Comparison of ENCODE assay signal across 8 cellular contexts in the genomic region with DNA sequence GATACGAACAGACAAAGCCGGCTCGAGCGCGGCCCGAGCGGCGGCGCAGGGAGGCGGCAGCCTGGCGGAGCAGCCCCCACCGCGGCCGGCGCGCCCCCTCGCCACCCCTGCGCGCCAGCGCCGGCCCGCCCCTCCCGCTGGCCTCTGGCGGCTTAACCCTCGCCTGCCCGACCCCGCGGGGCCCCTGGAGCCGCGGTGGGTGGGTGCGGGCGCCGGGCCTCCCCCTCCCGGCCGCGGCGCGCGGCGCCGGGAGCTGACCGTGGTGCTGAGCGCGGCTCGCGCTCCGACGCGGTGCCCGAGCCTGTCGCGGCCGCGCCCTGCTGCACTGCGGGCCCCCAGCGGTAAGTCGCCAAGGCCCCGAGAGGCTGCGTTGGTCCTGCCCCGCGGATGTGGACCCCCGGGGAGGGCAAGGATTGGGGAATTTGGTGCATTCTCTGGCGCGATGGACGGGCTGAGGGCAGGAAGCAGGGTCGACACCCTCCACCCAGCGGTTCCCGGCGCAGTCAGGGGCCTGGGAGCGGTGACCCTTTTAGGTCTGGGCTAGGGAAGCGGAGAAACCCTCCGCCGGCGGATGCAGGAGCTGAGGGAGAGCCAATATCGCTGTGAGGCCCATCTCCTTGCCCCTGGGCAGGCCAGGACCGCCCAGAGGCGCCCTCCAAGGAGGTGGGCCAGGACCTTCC. TPM values are rescaled to one million over a fixed set of nuclear protein-coding genes. Genes with fewer than 3 reads are reported as not detected.
DNase-seq lines count a peak whose midpoint lies in the region; FAIRE-seq and TF ChIP-seq lines count a peak whose summit lies in the region.

No MANE protein-coding gene starts in this region.

- TF ChIP-seq CTCF in 22Rv1 (IDR thresholded peaks at IDR 0.05) (0 out of 2 replicates have a peak, but pooled peaks have one; percentile 8), RWPE1 (conservative IDR thresholded peaks at IDR 0.05; ENCODE audit: low read depth) (no peak), foreskin fibroblast (IDR thresholded peaks at IDR 0.05; ENCODE audit: low read depth, low read length) (no peak), osteoblast (IDR thresholded peaks at IDR 0.05; ENCODE audit: extremely low read depth, low read depth, low read length) (no peak)

- no peak overlapping the region for H3K27ac Mint-ChIP-seq in T-helper 2 cell treated with Interferon-gamma antibody and Interleukin-4, amounts not matched to agents 5 μg/mL and 100 μg/mL, for 36 hours

- no peak for TF ChIP-seq POLR2A in GM12892 (IDR thresholded peaks at IDR 0.05; ENCODE audit: low read depth, low read length)

- no peaks in the 10 kb centered on the region for H3K36me3 ChIP-seq in osteoblast (ENCODE audit: insufficient read depth, low read length)

- H3K9me3 ChIP-seq in osteoblast (ENCODE audit: low read depth, low read length) = no peaks in the 10 kb centered on the region

- no peaks in the 10 kb centered on the region for H3K27me3 ChIP-seq in osteoblast (ENCODE audit: insufficient read depth, low read length)

- no peak overlapping the region for H3K4me2 ChIP-seq in osteoblast (ENCODE audit: insufficient read depth, low read length)

- H3K79me2 ChIP-seq in osteoblast (ENCODE audit: insufficient read depth, low read length) = no peaks in the 10 kb centered on the region

- H3K27ac ChIP-seq in 22Rv1 (peak overlapping the region; percentile 74), RWPE1 (no peak overlapping the region), osteoblast (ENCODE audit: low read depth, low read length) (no peak overlapping the region)

- no peaks in the 10 kb centered on the region for H3K4me1 Mint-ChIP-seq in T-helper 2 cell treated with Interferon-gamma antibody and Interleukin-4, amounts not matched to agents 5 μg/mL and 100 μg/mL, for 36 hours (ENCODE audit: low read depth)

- no peak overlapping the region for H2AFZ ChIP-seq in osteoblast (ENCODE audit: low read length)

- H4K20me1 ChIP-seq in osteoblast (ENCODE audit: insufficient read depth, low read length) = no peaks in the 10 kb centered on the region

- DNase-seq in GM19238 (ENCODE audit: insufficient read length, low spot score) (peak; percentile 30), RWPE1 (ENCODE audit: low spot score) (peak; percentile 60), foreskin fibroblast (peak; percentile 3 to 10), osteoblast (ENCODE audit: insufficient read length, low spot score, missing footprints) (peak; percentile 95), GM12892 (ENCODE audit: insufficient read length) (no peak), epidermal melanocyte (ENCODE audit: insufficient read length, low spot score) (no peak)
- DNase-seq in T-helper 2 cell treated with Interferon-gamma antibody and Interleukin-4, amounts not matched to agents 5 μg/mL and 100 μg/mL, for 36 hours (ENCODE audit: low spot score) = no peak

- H3K4me3 ChIP-seq in foreskin fibroblast (ENCODE audit: low read depth in 1 of 2, low read length in 2 of 2) (no peak overlapping the region), osteoblast (ENCODE audit: insufficient read depth, low read length) (no peak overlapping the region)

- POLR2A ChIA-PET in RWPE1 (lab: Yijun Ruan, JAX; ENCODE audit: low non-redundant PET) = no interaction called here

- CTCF ChIA-PET in RWPE1 (lab: Yijun Ruan, JAX) = interaction anchor here (0.6 to 1.0 kb wide), 2 partner anchors 11 to 378 kb away, joined by 3 read pairs; no protein-coding TSS in a partner anchor

- FAIRE-seq in GM12892 (lab: Jason Lieb, UNC) = no peak

- H3K9me3 Mint-ChIP-seq in T-helper 2 cell treated with Interferon-gamma antibody and Interleukin-4, amounts not matched to agents 5 μg/mL and 100 μg/mL, for 36 hours = no peaks in the 10 kb centered on the region

- peaks cover 30% of the 10 kb centered on the region for H3K27me3 Mint-ChIP-seq in T-helper 2 cell treated with Interferon-gamma antibody and Interleukin-4, amounts not matched to agents 5 μg/mL and 100 μg/mL, for 36 hours (ENCODE audit: low read depth)

- H3K4me3 Mint-ChIP-seq in T-helper 2 cell treated with Interferon-gamma antibody and Interleukin-4, amounts not matched to agents 5 μg/mL and 100 μg/mL, for 36 hours = no peak overlapping the region

- H3K4me1 ChIP-seq in osteoblast (ENCODE audit: insufficient read depth, low read length) = no peaks in the 10 kb centered on the region

- H3K36me3 Mint-ChIP-seq in T-helper 2 cell treated with Interferon-gamma antibody and Interleukin-4, amounts not matched to agents 5 μg/mL and 100 μg/mL, for 36 hours (ENCODE audit: low read depth) = no peaks in the 10 kb centered on the region

RNA-seq across cellular contexts. Expression of gene AMER3, which starts 0.8 kb away (rescaled TPM):
- not detected in 2 replicates for total RNA-seq in osteoblast
- polyA plus RNA-seq in GM12892 (2012; ENCODE audit: missing spikeins) = not detected

RNA-seq across cellular contexts. Expression of gene GPR148, which starts 27.3 kb away (rescaled TPM):
- not detected in 2 replicates for total RNA-seq in osteoblast
- not detected for polyA plus RNA-seq in GM12892 (2012; ENCODE audit: missing spikeins)

Comparison
In these comparisons a context has a peak if more than half of its experiments do, and no peak if none do; other contexts are left out.
1. DNase-seq: peak in GM19238 (single experiment), RWPE1 (single experiment), foreskin fibroblast (2 of 2) and osteoblast (single experiment); none in GM12892 (single experiment), T-helper 2 cell treated with Interferon-gamma antibody and Interleukin-4, amounts not matched to agents 5 μg/mL and 100 μg/mL, for 36 hours (single experiment) and epidermal melanocyte (single experiment).